In genomic region chr10:17065273-17065672, GRCh38 we compare ENCODE assay signal across 28 cellular contexts.
"Had no signal": no experiment of that assay in that cellular context is flagged by ENCODE, and none has a peak within 500 bp of the region (broad histone marks: within the 10 kb centered on the region; RNA-seq: fewer than 3 reads in every experiment).

No MANE protein-coding gene starts in this region.

- H3K36me3 ChIP-seq: left ventricle myocardium inferior, pancreas, prostate gland, sigmoid colon, spleen, suprapubic skin, thoracic aorta, tibial artery, uterus had no signal

- H3K9me3 ChIP-seq: left ventricle myocardium inferior, mucosa of descending colon, pancreas, prostate gland, sigmoid colon, spleen, suprapubic skin, thoracic aorta, tibial artery, uterus had no signal

- H3K27ac Mint-ChIP-seq: immature natural killer cell; natural killer cell treated with Interleukin-12 subunit alpha and Interleukin-12 subunit beta and Interleukin-15 and Interleukin-18, amount 100 ng/mL, for 72 hours; stimulated activated effector memory CD8-positive, alpha-beta T cell treated with anti-CD3 and anti-CD28 coated beads, Interleukin-12 subunit alpha, Interleukin-12 subunit beta, amount 100 ng/mL, for 72 hours; stimulated activated naive CD8-positive, alpha-beta T cell treated with anti-CD3 and anti-CD28 coated beads, Interleukin-15, Interleukin-2, amounts not matched to agents 100 ng/mL and 50 ng/mL, for 24 hours; type B pancreatic cell had no signal

- ATAC-seq: mucosa of descending colon; naive thymus-derived CD4-positive, alpha-beta T cell; natural killer cell treated with Interleukin-12 subunit alpha and Interleukin-12 subunit beta and Interleukin-15 and Interleukin-18, amount 100 ng/mL, for 72 hours; pancreas; right cardiac atrium; stimulated activated effector memory CD8-positive, alpha-beta T cell treated with anti-CD3 and anti-CD28 coated beads, Interleukin-12 subunit alpha, Interleukin-12 subunit beta, amount 100 ng/mL, for 72 hours had no signal

- H3K4me3 Mint-ChIP-seq: immature natural killer cell; naive thymus-derived CD4-positive, alpha-beta T cell; natural killer cell treated with Interleukin-12 subunit alpha and Interleukin-12 subunit beta and Interleukin-15 and Interleukin-18, amount 100 ng/mL, for 72 hours; neural crest cell; stimulated activated effector memory CD8-positive, alpha-beta T cell treated with anti-CD3 and anti-CD28 coated beads, Interleukin-12 subunit alpha, Interleukin-12 subunit beta, amount 100 ng/mL, for 72 hours; stimulated activated naive CD8-positive, alpha-beta T cell treated with anti-CD3 and anti-CD28 coated beads, Interleukin-15, Interleukin-2, amounts not matched to agents 100 ng/mL and 50 ng/mL, for 24 hours; type B pancreatic cell had no signal

- DNase-seq: hypothalamus; immature natural killer cell; left ventricle myocardium inferior; midbrain; mucosa of descending colon; naive thymus-derived CD4-positive, alpha-beta T cell; nucleus accumbens; pancreas; posterior cingulate gyrus; retina; right cardiac atrium; sigmoid colon; small intestine; spleen; stimulated activated CD4-positive, alpha-beta T cell treated with anti-CD3 and anti-CD28 coated beads, Interleukin-4, amount 100 ng/mL, for 24 hours; stimulated activated naive CD4-positive, alpha-beta T cell; tibial artery; uterus had no signal

- H3K9me3 Mint-ChIP-seq: immature natural killer cell; natural killer cell treated with Interleukin-12 subunit alpha and Interleukin-12 subunit beta and Interleukin-15 and Interleukin-18, amount 100 ng/mL, for 72 hours; neural crest cell; stimulated activated effector memory CD8-positive, alpha-beta T cell treated with anti-CD3 and anti-CD28 coated beads, Interleukin-12 subunit alpha, Interleukin-12 subunit beta, amount 100 ng/mL, for 72 hours; stimulated activated naive CD8-positive, alpha-beta T cell treated with anti-CD3 and anti-CD28 coated beads, Interleukin-15, Interleukin-2, amounts not matched to agents 100 ng/mL and 50 ng/mL, for 24 hours had no signal

- H3K27me3 ChIP-seq: pancreas, sigmoid colon, spleen, suprapubic skin, tibial artery, uterus had no signal

- H3K27me3 Mint-ChIP-seq: natural killer cell treated with Interleukin-12 subunit alpha and Interleukin-12 subunit beta and Interleukin-15 and Interleukin-18, amount 100 ng/mL, for 72 hours; stimulated activated naive CD8-positive, alpha-beta T cell treated with anti-CD3 and anti-CD28 coated beads, Interleukin-15, Interleukin-2, amounts not matched to agents 100 ng/mL and 50 ng/mL, for 24 hours; type B pancreatic cell had no signal

- H3K36me3 Mint-ChIP-seq: natural killer cell treated with Interleukin-12 subunit alpha and Interleukin-12 subunit beta and Interleukin-15 and Interleukin-18, amount 100 ng/mL, for 72 hours; stimulated activated effector memory CD8-positive, alpha-beta T cell treated with anti-CD3 and anti-CD28 coated beads, Interleukin-12 subunit alpha, Interleukin-12 subunit beta, amount 100 ng/mL, for 72 hours had no signal

- H3K27ac ChIP-seq: left ventricle myocardium inferior, pancreas, prostate gland, sigmoid colon, spleen, suprapubic skin, thoracic aorta, tibial artery, uterus had no signal

- FAIRE-seq: islet of Langerhans, pancreas, small intestine had no signal

- H3K4me3 ChIP-seq: left ventricle myocardium inferior, lung, mucosa of descending colon, pancreas, prostate gland, sigmoid colon, spleen, suprapubic skin, tibial artery, uterus had no signal

- H3K4me1 ChIP-seq: prostate gland, uterus had no signal
